13 cellular contexts compared by ENCODE assay signal in the genomic region with DNA sequence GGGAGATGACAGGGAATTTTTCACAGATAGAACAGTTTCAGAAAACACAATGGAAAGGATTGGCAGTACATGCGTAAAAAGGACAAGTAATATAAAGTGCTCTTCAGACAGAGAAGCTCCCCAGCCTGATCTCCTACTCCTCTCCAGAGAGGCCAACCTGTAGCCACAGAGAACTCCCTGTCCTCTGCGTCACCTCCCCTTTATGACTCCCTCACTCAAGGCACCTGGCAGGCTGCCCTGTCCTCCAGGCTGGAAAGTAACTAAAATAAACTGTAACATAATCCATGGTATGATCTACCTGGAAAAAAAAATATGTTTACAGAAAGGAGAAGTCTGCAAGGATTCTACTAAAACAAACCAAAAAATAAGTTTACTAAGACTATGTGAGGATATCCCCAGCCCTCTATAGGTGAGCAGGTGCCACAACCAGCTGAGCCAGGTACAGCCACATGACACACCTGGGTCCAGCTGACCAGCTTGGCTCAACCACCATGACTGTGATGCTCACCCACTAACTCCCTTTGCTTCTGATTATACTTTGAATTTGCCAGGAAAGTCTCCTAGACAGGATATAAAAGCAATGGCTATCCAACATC. TPM values are rescaled to one million over a fixed set of nuclear protein-coding genes. Genes with fewer than 3 reads are reported as not detected.
DNase-seq lines count a peak whose midpoint lies in the region; ATAC-seq and TF ChIP-seq lines count a peak whose summit lies in the region.
"Had no signal": no experiment of that assay in that cellular context is flagged by ENCODE, and none has a peak within 500 bp of the region (broad histone marks: within the 10 kb centered on the region; RNA-seq: fewer than 3 reads in every experiment).

No MANE protein-coding gene starts in this region.

- H3K27me3 ChIP-seq in CD4-positive, alpha-beta T cell (ENCODE audit: control insufficient read depth, insufficient read depth, low read length): no peaks in the 10 kb centered on the region
- H3K27me3 ChIP-seq: tibial nerve had no signal

- no peaks in the 10 kb centered on the region for H3K27me3 Mint-ChIP-seq in CD4-positive, alpha-beta T cell
- H3K27me3 Mint-ChIP-seq: activated CD4-positive, alpha-beta T cell treated with anti-CD3 and anti-CD28 coated beads for 36 hours; activated naive CD4-positive, alpha-beta T cell treated with anti-CD3 and anti-CD28 coated beads, Interleukin-2, amount 10 ng/mL, durations not matched to agents 7 days and 5 days had no signal

- ATAC-seq in CD4-positive, alpha-beta T cell (ENCODE audit: poor library complexity): no peak
- ATAC-seq: activated CD4-positive, alpha-beta T cell treated with anti-CD3 and anti-CD28 coated beads for 36 hours had no signal

- no peak overlapping the region for H3K4me3 ChIP-seq in astrocyte of the cerebellum (ENCODE audit: low read depth, low read length)
- H3K4me3 ChIP-seq: tibial nerve had no signal

- DNase-seq in COLO668 (lab: John Stamatoyannopoulos, UW; ENCODE audit: unreplicated experiment): peak; percentile 53
- DNase-seq in NCI-H128 (lab: John Stamatoyannopoulos, UW; ENCODE audit: unreplicated experiment): peak; percentile 18
- peak; percentile 18 for DNase-seq in astrocyte of the cerebellum (ENCODE audit: low read depth)
- peak; percentile 42 for DNase-seq in kidney glomerular epithelial cell (lab: John Stamatoyannopoulos, UW)
- DNase-seq in activated T-cell treated with anti-CD3 and anti-CD28 coated beads, Interleukin-2, amount 50 U/mL, for 48 hours: no peak
- no peak for DNase-seq in COLO829 (ENCODE audit: low spot score)
- DNase-seq in CD4-positive, alpha-beta T cell: no peak
- no peak for DNase-seq in SKM-1 (lab: John Stamatoyannopoulos, UW; ENCODE audit: unreplicated experiment)
- DNase-seq: activated CD4-positive, alpha-beta T cell treated with anti-CD3 and anti-CD28 coated beads for 36 hours; activated naive CD4-positive, alpha-beta T cell treated with anti-CD3 and anti-CD28 coated beads, Interleukin-2, amount 10 ng/mL, durations not matched to agents 7 days and 5 days; HFFc6; posterior cingulate gyrus had no signal

- no peak overlapping the region for H3K27ac Mint-ChIP-seq in CD4-positive, alpha-beta T cell
- H3K27ac Mint-ChIP-seq: activated CD4-positive, alpha-beta T cell treated with anti-CD3 and anti-CD28 coated beads for 36 hours; activated naive CD4-positive, alpha-beta T cell treated with anti-CD3 and anti-CD28 coated beads, Interleukin-2, amount 10 ng/mL, durations not matched to agents 7 days and 5 days; HFFc6 had no signal

- H3K27ac ChIP-seq in CD4-positive, alpha-beta T cell (ENCODE audit: low read depth, low read length): no peak overlapping the region
- H3K27ac ChIP-seq: tibial nerve had no signal

- H3K4me3 Mint-ChIP-seq in CD4-positive, alpha-beta T cell: no peak overlapping the region
- H3K4me3 Mint-ChIP-seq: activated CD4-positive, alpha-beta T cell treated with anti-CD3 and anti-CD28 coated beads for 36 hours; activated naive CD4-positive, alpha-beta T cell treated with anti-CD3 and anti-CD28 coated beads, Interleukin-2, amount 10 ng/mL, durations not matched to agents 7 days and 5 days; HFFc6 had no signal

- no peaks in the 10 kb centered on the region for H3K4me1 Mint-ChIP-seq in CD4-positive, alpha-beta T cell (ENCODE audit: low read depth)

- H3K9me3 Mint-ChIP-seq in CD4-positive, alpha-beta T cell: peaks cover 7% of the 10 kb centered on the region
- H3K9me3 Mint-ChIP-seq: HFFc6 had no signal

- H3K9me3 ChIP-seq in CD4-positive, alpha-beta T cell (ENCODE audit: control insufficient read depth, low read length): no peaks in the 10 kb centered on the region
- H3K9me3 ChIP-seq: tibial nerve had no signal

- peaks cover 59% of the 10 kb centered on the region for H3K36me3 Mint-ChIP-seq in CD4-positive, alpha-beta T cell (ENCODE audit: low read depth)

- POLR2A ChIA-PET in CD4-positive, alpha-beta T cell (lab: Charles Lee): no interaction called here

- CTCF ChIA-PET in CD4-positive, alpha-beta T cell (lab: Charles Lee): interaction anchor here (0.6 kb wide), 1 partner anchor 42 kb away, joined by 4 read pairs; no protein-coding TSS in a partner anchor

- in situ Hi-C loops in astrocyte of the cerebellum (cut with HindIII; ENCODE audit: low sequenced_read_pairs): no loop called here

- intact Hi-C loops in CD4-positive, alpha-beta T cell (cut with DNase I, micrococcal nuclease): no loop called here

- TF ChIP-seq CTCF in astrocyte of the cerebellum (IDR thresholded peaks at IDR 0.05; ENCODE audit: low read depth, low read length, missing control alignments): no peak
- no peak for TF ChIP-seq CTCF in CD4-positive, alpha-beta T cell (IDR thresholded peaks at IDR 0.05)

RNA-seq across cellular contexts. Expression of a gene that starts 29.2 kb away (rescaled TPM):
- 10 to 100 TPM; 17.2 to 18.5 TPM for total RNA-seq in CD4-positive, alpha-beta T cell

Comparison
In these comparisons a context has a peak if more than half of its experiments do, and no peak if none do; other contexts are left out.
1. DNase-seq: peak in COLO668 (single experiment), NCI-H128 (single experiment), astrocyte of the cerebellum (single experiment) and kidney glomerular epithelial cell (single experiment); none in activated T-cell treated with anti-CD3 and anti-CD28 coated beads, Interleukin-2, amount 50 U/mL, for 48 hours (0 of 2), COLO829 (single experiment), CD4-positive, alpha-beta T cell (0 of 10) and SKM-1 (single experiment).